ENCODE assay signal across 13 cellular contexts in genomic region chr2:203994735-203995134, GRCh38. TPM values are rescaled to one million over a fixed set of nuclear protein-coding genes. Genes with fewer than 3 reads are reported as not detected.
A peak's percentile ranks its signal among the peaks of the same experiment; 100 is the strongest.
DNase-seq lines count a peak whose midpoint lies in the region; ATAC-seq and TF ChIP-seq lines count a peak whose summit lies in the region.
"Had no signal": no experiment of that assay in that cellular context is flagged by ENCODE, and none has a peak within 500 bp of the region (broad histone marks: within the 10 kb centered on the region; RNA-seq: fewer than 3 reads in every experiment).

No MANE protein-coding gene starts in this region.

- TF ChIP-seq CTCF in nephron progenitor cell (IDR thresholded peaks at IDR 0.05) = no peak

- no peaks in the 10 kb centered on the region for H3K36me3 Mint-ChIP-seq in activated naive CD8-positive, alpha-beta T cell
- H3K36me3 Mint-ChIP-seq in activated naive CD8-positive, alpha-beta T cell treated with anti-CD3 and anti-CD28 coated beads, Interleukin-2, amount 50 U/mL, for 24 hours (ENCODE audit: low read depth) = peaks cover 5% of the 10 kb centered on the region
- peaks cover 6% of the 10 kb centered on the region for H3K36me3 Mint-ChIP-seq in activated T-helper 1 cell treated with anti-CD3 and anti-CD28 coated beads, Interleukin-12 subunit alpha, Interleukin-12 subunit beta, Interleukin-2, Interleukin-4 antibody, amounts not matched to agents 30 ng/mL and 10 ng/mL and 1 ng/mL, durations not matched to agents 14 hours and 24 hours and 36 hours (ENCODE audit: low read depth)
- no peaks in the 10 kb centered on the region for H3K36me3 Mint-ChIP-seq in nephron progenitor cell (ENCODE audit: low read depth)

- DNase-seq in activated naive CD8-positive, alpha-beta T cell treated with anti-CD3 and anti-CD28 coated beads, Interleukin-2, amount 50 U/mL, for 24 hours = no peak
- no peak for DNase-seq in activated T-helper 1 cell treated with anti-CD3 and anti-CD28 coated beads, Interleukin-12 subunit alpha, Interleukin-12 subunit beta, Interleukin-2, Interleukin-4 antibody, amounts not matched to agents 30 ng/mL and 10 ng/mL and 1 ng/mL, durations not matched to agents 14 hours and 24 hours and 36 hours (ENCODE audit: low spot score)
- DNase-seq in NCI-H1436 (lab: John Stamatoyannopoulos, UW) = no peak
- DNase-seq in nephron progenitor cell = no peak
- DNase-seq in activated effector memory CD4-positive, alpha-beta T cell treated with anti-CD3 and anti-CD28 coated beads, Interleukin-2, amount 50 U/mL, for 16 hours = no peak
- DNase-seq: aorta, COR-L47, nucleus accumbens, SHP77 had no signal

- intact Hi-C loops in activated T-helper 1 cell treated with anti-CD3 and anti-CD28 coated beads, Interleukin-12 subunit alpha, Interleukin-12 subunit beta, Interleukin-2, Interleukin-4 antibody, amounts not matched to agents 30 ng/mL and 10 ng/mL and 1 ng/mL, durations not matched to agents 14 hours and 24 hours and 36 hours (cut with micrococcal nuclease) = no loop called here

- ATAC-seq in activated naive CD8-positive, alpha-beta T cell treated with anti-CD3 and anti-CD28 coated beads, Interleukin-2, amount 50 U/mL, for 24 hours = no peak
- peak; percentile 47 for ATAC-seq in HG02588 (IDR thresholded peaks at IDR 0.05; ENCODE audit: unreplicated experiment)
- ATAC-seq in HG02970 (IDR thresholded peaks at IDR 0.05; ENCODE audit: low FRiP score, unreplicated experiment) = no peak

- no peak overlapping the region for H3K4me3 Mint-ChIP-seq in activated naive CD8-positive, alpha-beta T cell
- H3K4me3 Mint-ChIP-seq in activated naive CD8-positive, alpha-beta T cell treated with anti-CD3 and anti-CD28 coated beads, Interleukin-2, amount 50 U/mL, for 24 hours = no peak overlapping the region
- H3K4me3 Mint-ChIP-seq in activated T-helper 1 cell treated with anti-CD3 and anti-CD28 coated beads, Interleukin-12 subunit alpha, Interleukin-12 subunit beta, Interleukin-2, Interleukin-4 antibody, amounts not matched to agents 30 ng/mL and 10 ng/mL and 1 ng/mL, durations not matched to agents 14 hours and 24 hours and 36 hours = peak overlapping the region; percentile 8
- no peak overlapping the region for H3K4me3 Mint-ChIP-seq in nephron progenitor cell

- H3K9me3 Mint-ChIP-seq in activated naive CD8-positive, alpha-beta T cell (ENCODE audit: low read depth) = no peaks in the 10 kb centered on the region
- H3K9me3 Mint-ChIP-seq in activated naive CD8-positive, alpha-beta T cell treated with anti-CD3 and anti-CD28 coated beads, Interleukin-2, amount 50 U/mL, for 24 hours = no peaks in the 10 kb centered on the region
- H3K9me3 Mint-ChIP-seq in activated T-helper 1 cell treated with anti-CD3 and anti-CD28 coated beads, Interleukin-12 subunit alpha, Interleukin-12 subunit beta, Interleukin-2, Interleukin-4 antibody, amounts not matched to agents 30 ng/mL and 10 ng/mL and 1 ng/mL, durations not matched to agents 14 hours and 24 hours and 36 hours = no peaks in the 10 kb centered on the region
- no peaks in the 10 kb centered on the region for H3K9me3 Mint-ChIP-seq in nephron progenitor cell

- peaks cover 38% of the 10 kb centered on the region for H3K4me1 Mint-ChIP-seq in activated naive CD8-positive, alpha-beta T cell (ENCODE audit: low read depth)
- peaks cover 33% of the 10 kb centered on the region for H3K4me1 Mint-ChIP-seq in activated naive CD8-positive, alpha-beta T cell treated with anti-CD3 and anti-CD28 coated beads, Interleukin-2, amount 50 U/mL, for 24 hours
- peaks cover 35% of the 10 kb centered on the region for H3K4me1 Mint-ChIP-seq in activated T-helper 1 cell treated with anti-CD3 and anti-CD28 coated beads, Interleukin-12 subunit alpha, Interleukin-12 subunit beta, Interleukin-2, Interleukin-4 antibody, amounts not matched to agents 30 ng/mL and 10 ng/mL and 1 ng/mL, durations not matched to agents 14 hours and 24 hours and 36 hours (ENCODE audit: low read depth)
- no peaks in the 10 kb centered on the region for H3K4me1 Mint-ChIP-seq in nephron progenitor cell

- H3K27me3 Mint-ChIP-seq in activated naive CD8-positive, alpha-beta T cell = no peaks in the 10 kb centered on the region
- no peaks in the 10 kb centered on the region for H3K27me3 Mint-ChIP-seq in activated naive CD8-positive, alpha-beta T cell treated with anti-CD3 and anti-CD28 coated beads, Interleukin-2, amount 50 U/mL, for 24 hours
- no peaks in the 10 kb centered on the region for H3K27me3 Mint-ChIP-seq in activated T-helper 1 cell treated with anti-CD3 and anti-CD28 coated beads, Interleukin-12 subunit alpha, Interleukin-12 subunit beta, Interleukin-2, Interleukin-4 antibody, amounts not matched to agents 30 ng/mL and 10 ng/mL and 1 ng/mL, durations not matched to agents 14 hours and 24 hours and 36 hours (ENCODE audit: insufficient read depth)
- peaks cover 7% of the 10 kb centered on the region for H3K27me3 Mint-ChIP-seq in nephron progenitor cell (ENCODE audit: low read depth, poor library complexity)

- peak overlapping the region; percentile 35 for H3K27ac Mint-ChIP-seq in activated naive CD8-positive, alpha-beta T cell
- H3K27ac Mint-ChIP-seq in activated naive CD8-positive, alpha-beta T cell treated with anti-CD3 and anti-CD28 coated beads, Interleukin-2, amount 50 U/mL, for 24 hours = no peak overlapping the region
- H3K27ac Mint-ChIP-seq in activated T-helper 1 cell treated with anti-CD3 and anti-CD28 coated beads, Interleukin-12 subunit alpha, Interleukin-12 subunit beta, Interleukin-2, Interleukin-4 antibody, amounts not matched to agents 30 ng/mL and 10 ng/mL and 1 ng/mL, durations not matched to agents 14 hours and 24 hours and 36 hours = peak overlapping the region; percentile 35
- no peak overlapping the region for H3K27ac Mint-ChIP-seq in nephron progenitor cell

RNA-seq across cellular contexts. Expression of gene ICOS, which starts 58.2 kb away (rescaled TPM):
- total RNA-seq in activated T-helper 1 cell treated with anti-CD3 and anti-CD28 coated beads, Interleukin-12 subunit alpha, Interleukin-12 subunit beta, Interleukin-2, Interleukin-4 antibody, amounts not matched to agents 30 ng/mL and 10 ng/mL and 1 ng/mL, durations not matched to agents 14 hours and 24 hours and 36 hours = 143 and 150 TPM in 2 replicates
- total RNA-seq: fibroblast of villous mesenchyme had no signal

Comparison
In these comparisons a context has a peak if more than half of its experiments do, and no peak if none do; other contexts are left out.
1. H3K27ac Mint-ChIP-seq: peak in activated naive CD8-positive, alpha-beta T cell (single experiment) and activated T-helper 1 cell treated with anti-CD3 and anti-CD28 coated beads, Interleukin-12 subunit alpha, Interleukin-12 subunit beta, Interleukin-2, Interleukin-4 antibody, amounts not matched to agents 30 ng/mL and 10 ng/mL and 1 ng/mL, durations not matched to agents 14 hours and 24 hours and 36 hours (single experiment); none in activated naive CD8-positive, alpha-beta T cell treated with anti-CD3 and anti-CD28 coated beads, Interleukin-2, amount 50 U/mL, for 24 hours (single experiment) and nephron progenitor cell (single experiment).